ENCODE assay signal across 15 cellular contexts in genomic region chr4:9132849-9133248, GRCh38. TPM values are rescaled to one million over a fixed set of nuclear protein-coding genes. Genes with fewer than 3 reads are reported as not detected.
"Had no signal": no experiment of that assay in that cellular context is flagged by ENCODE, and none has a peak within 500 bp of the region (broad histone marks: within the 10 kb centered on the region; RNA-seq: fewer than 3 reads in every experiment).

No MANE protein-coding gene starts in this region.

RNA-seq across cellular contexts. Expression of gene FAM90A26, which starts 37.4 kb away (rescaled TPM):
- total RNA-seq: stomach, subcutaneous adipose tissue, suprapubic skin, temporal lobe, testis, thoracic aorta, thyroid gland, tibial nerve, transverse colon, upper lobe of left lung, upper lobe of right lung, ureter, urinary bladder, uterus, vagina had no signal
